11 cellular contexts compared by ENCODE assay signal in genomic region chr2:203682688-203683130, GRCh38. TPM values are rescaled to one million over a fixed set of nuclear protein-coding genes. Genes with fewer than 3 reads are reported as not detected.
DNase-seq lines count a peak whose midpoint lies in the region; ATAC-seq and TF ChIP-seq lines count a peak whose summit lies in the region.
"Had no signal": no experiment of that assay in that cellular context is flagged by ENCODE, and none has a peak within 500 bp of the region (broad histone marks: within the 10 kb centered on the region; RNA-seq: fewer than 3 reads in every experiment).

No MANE protein-coding gene starts in this region.

- intact Hi-C loops in uterus (cut with DNase I; ENCODE audit: low total_unique reads) = no loop called here

- no peak overlapping the region for H3K4me3 Mint-ChIP-seq in activated naive CD4-positive, alpha-beta T cell treated with anti-CD3 and anti-CD28 coated beads, Interleukin-2, amount 50 U/mL, for 24 hours
- no peak overlapping the region for H3K4me3 Mint-ChIP-seq in mesothelial cell of epicardium
- H3K4me3 Mint-ChIP-seq: activated T-helper 17 cell treated with anti-CD3 and anti-CD28 coated beads, Interleukin-2, amount 50 U/mL, for 72 hours had no signal

- H3K9me3 ChIP-seq in uterus = no peaks in the 10 kb centered on the region

- H3K9me3 Mint-ChIP-seq in activated naive CD4-positive, alpha-beta T cell treated with anti-CD3 and anti-CD28 coated beads, Interleukin-2, amount 50 U/mL, for 24 hours = peaks cover 11% of the 10 kb centered on the region
- H3K9me3 Mint-ChIP-seq in activated naive CD4-positive, alpha-beta T cell treated with anti-CD3 and anti-CD28 coated beads, Interleukin-2, amount 50 U/mL, for 72 hours = peaks cover 0 to 10% of the 10 kb centered on the region in 2 donors
- no peaks in the 10 kb centered on the region for H3K9me3 Mint-ChIP-seq in mesothelial cell of epicardium

- H3K27me3 Mint-ChIP-seq in activated naive CD4-positive, alpha-beta T cell treated with anti-CD3 and anti-CD28 coated beads, Interleukin-2, amount 50 U/mL, for 24 hours = no peaks in the 10 kb centered on the region
- H3K27me3 Mint-ChIP-seq in mesothelial cell of epicardium (ENCODE audit: low read depth) = no peaks in the 10 kb centered on the region
- H3K27me3 Mint-ChIP-seq: activated T-helper 17 cell treated with anti-CD3 and anti-CD28 coated beads, Interleukin-2, amount 50 U/mL, for 72 hours had no signal

- no peaks in the 10 kb centered on the region for H3K27me3 ChIP-seq in uterus

- H3K36me3 Mint-ChIP-seq in activated naive CD4-positive, alpha-beta T cell treated with anti-CD3 and anti-CD28 coated beads, Interleukin-2, amount 50 U/mL, for 24 hours = no peaks in the 10 kb centered on the region
- peaks cover 7 to 11% of the 10 kb centered on the region in 2 donors for H3K36me3 Mint-ChIP-seq in activated naive CD4-positive, alpha-beta T cell treated with anti-CD3 and anti-CD28 coated beads, Interleukin-2, amount 50 U/mL, for 72 hours
- H3K36me3 Mint-ChIP-seq in mesothelial cell of epicardium = no peaks in the 10 kb centered on the region

- peak overlapping the region; percentile 55 to 81 for H3K27ac ChIP-seq in uterus

- ATAC-seq in activated naive CD4-positive, alpha-beta T cell treated with anti-CD3 and anti-CD28 coated beads, Interleukin-2, amount 50 U/mL, for 72 hours = no peak
- ATAC-seq: activated T-helper 17 cell treated with anti-CD3 and anti-CD28 coated beads, Interleukin-2, amount 50 U/mL, for 72 hours had no signal

- TF ChIP-seq CTCF in epithelial cell of esophagus (IDR thresholded peaks at IDR 0.05; ENCODE audit: insufficient read depth, low read depth, low read length, missing control alignments) (no peak), uterus (IDR thresholded peaks at IDR 0.05) (no peak), mesothelial cell of epicardium (IDR thresholded peaks at IDR 0.05; ENCODE audit: unreplicated experiment) (no peak)

- H3K4me1 ChIP-seq in uterus = peaks cover 0 to 4% of the 10 kb centered on the region in 2 donors

- H3K4me3 ChIP-seq in epithelial cell of esophagus (ENCODE audit: low read length) (no peak overlapping the region), uterus (no peak overlapping the region)

- H3K36me3 ChIP-seq in uterus = no peaks in the 10 kb centered on the region

- H3K4me1 Mint-ChIP-seq in activated naive CD4-positive, alpha-beta T cell treated with anti-CD3 and anti-CD28 coated beads, Interleukin-2, amount 50 U/mL, for 24 hours = peaks cover 34% of the 10 kb centered on the region
- peaks cover 5% of the 10 kb centered on the region for H3K4me1 Mint-ChIP-seq in mesothelial cell of epicardium

- DNase-seq in activated naive CD4-positive, alpha-beta T cell treated with anti-CD3 and anti-CD28 coated beads, Interleukin-2, amount 50 U/mL, for 72 hours (ENCODE audit: low spot score in 2 of 2) = no peak
- peak; percentile 88 for DNase-seq in epithelial cell of esophagus (ENCODE audit: low read depth)
- peak; percentile 94 to 95 for DNase-seq in lung microvascular endothelial cell (ENCODE audit: low read depth in 2 of 2)
- DNase-seq in uterus = peak in 1 of 2 donors; percentile 51
- no peak for DNase-seq in amygdala (lab: John Stamatoyannopoulos, UW)
- DNase-seq in mesothelial cell of epicardium (ENCODE audit: low spot score in 2 of 2, unreplicated experiment in 2 of 2) = no peak
- DNase-seq in CD1c-positive myeloid dendritic cell (ENCODE audit: extremely low spot score) = no peak
- DNase-seq: NCI-H524 had no signal

- no peak for TF ChIP-seq POLR2A in uterus (IDR thresholded peaks at IDR 0.05)

- peak overlapping the region; percentile 61 for H3K27ac Mint-ChIP-seq in activated naive CD4-positive, alpha-beta T cell treated with anti-CD3 and anti-CD28 coated beads, Interleukin-2, amount 50 U/mL, for 24 hours
- no peak overlapping the region for H3K27ac Mint-ChIP-seq in activated naive CD4-positive, alpha-beta T cell treated with anti-CD3 and anti-CD28 coated beads, Interleukin-2, amount 50 U/mL, for 72 hours
- no peak overlapping the region for H3K27ac Mint-ChIP-seq in mesothelial cell of epicardium
- H3K27ac Mint-ChIP-seq: activated T-helper 17 cell treated with anti-CD3 and anti-CD28 coated beads, Interleukin-2, amount 50 U/mL, for 72 hours had no signal

RNA-seq across cellular contexts. Expression of gene CD28, which starts 23.7 kb away (rescaled TPM):
- 100 to 1,000 TPM; 159 to 191 TPM for total RNA-seq in activated naive CD4-positive, alpha-beta T cell treated with anti-CD3 and anti-CD28 coated beads, Interleukin-2, amount 50 U/mL, for 72 hours
- total RNA-seq in lung microvascular endothelial cell (under 0.01 and 0.20 TPM in 2 replicates), uterus (1 to 10 TPM in 2 of 4 donors, under 1 TPM in 1, not detected in 1; 0.49 to 7.4 (median 1.5) TPM), mesothelial cell of epicardium (not detected in 3 replicates)
- total RNA-seq: A673 had no signal

Comparison
In these comparisons a context has a peak if more than half of its experiments do, and no peak if none do; other contexts are left out.
1. DNase-seq: peak in epithelial cell of esophagus (single experiment) and lung microvascular endothelial cell (2 of 2); none in activated naive CD4-positive, alpha-beta T cell treated with anti-CD3 and anti-CD28 coated beads, Interleukin-2, amount 50 U/mL, for 72 hours (0 of 2), amygdala (0 of 56), mesothelial cell of epicardium (0 of 2) and CD1c-positive myeloid dendritic cell (single experiment).
2. RNA of gene CD28, which starts 23.7 kb away (total RNA-seq): 159 to 191 TPM in activated naive CD4-positive, alpha-beta T cell treated with anti-CD3 and anti-CD28 coated beads, Interleukin-2, amount 50 U/mL, for 72 hours; 0.49 to 7.4 TPM in uterus, under 0.01 to 0.20 TPM in lung microvascular endothelial cell and not detected in mesothelial cell of epicardium; every median in the first group is over 10 times any median in the second.